Comparison of ENCODE assay signal across 8 cellular contexts in genomic region chr5:33299621-33300208, GRCh38.
DNase-seq lines count a peak whose midpoint lies in the region; ATAC-seq and TF ChIP-seq lines count a peak whose summit lies in the region.

No MANE protein-coding gene starts in this region.

- H3K27ac Mint-ChIP-seq in stimulated activated effector memory CD8-positive, alpha-beta T cell treated with anti-CD3 and anti-CD28 coated beads, Interleukin-12 subunit alpha, Interleukin-12 subunit beta, amount 100 ng/mL, for 72 hours: no peak overlapping the region
- H3K27ac Mint-ChIP-seq in T-cell: no peak overlapping the region

- H3K9me3 ChIP-seq in WERI-Rb-1 (ENCODE audit: severe bottlenecking) (no peaks in the 10 kb centered on the region), right cardiac atrium (ENCODE audit: control insufficient read depth, low read length) (peaks cover 2% of the 10 kb centered on the region)

- no peaks in the 10 kb centered on the region for H3K27me3 Mint-ChIP-seq in T-cell

- CTCF ChIA-PET in T-cell (lab: Charles Lee): no interaction called here

- no peaks in the 10 kb centered on the region for H3K4me1 ChIP-seq in right cardiac atrium (ENCODE audit: control insufficient read depth, insufficient read depth, low read length)

- H3K9me3 Mint-ChIP-seq in stimulated activated effector memory CD8-positive, alpha-beta T cell treated with anti-CD3 and anti-CD28 coated beads, Interleukin-12 subunit alpha, Interleukin-12 subunit beta, amount 100 ng/mL, for 72 hours: no peaks in the 10 kb centered on the region
- H3K9me3 Mint-ChIP-seq in T-cell: no peaks in the 10 kb centered on the region

- H3K4me1 Mint-ChIP-seq in stimulated activated effector memory CD8-positive, alpha-beta T cell treated with anti-CD3 and anti-CD28 coated beads, Interleukin-12 subunit alpha, Interleukin-12 subunit beta, amount 100 ng/mL, for 72 hours: peaks cover 6% of the 10 kb centered on the region
- peaks cover 0 to 6% (median 2%) of the 10 kb centered on the region in 3 donors for H3K4me1 Mint-ChIP-seq in T-cell

- H3K27ac ChIP-seq in WERI-Rb-1 (no peak overlapping the region), right cardiac atrium (ENCODE audit: low read length) (no peak overlapping the region)

- ATAC-seq in GM21515 (IDR thresholded peaks at IDR 0.05; ENCODE audit: unreplicated experiment) (peak; percentile 37), right cardiac atrium (peak; percentile 85 to 86), T-cell (replicated peaks in 1 of 4) (no peak)
- ATAC-seq in stimulated activated effector memory CD8-positive, alpha-beta T cell treated with anti-CD3 and anti-CD28 coated beads, Interleukin-12 subunit alpha, Interleukin-12 subunit beta, amount 100 ng/mL, for 72 hours: peak; percentile 26

- no peak overlapping the region for H3K4me3 ChIP-seq in WERI-Rb-1 (ENCODE audit: low read depth, low read length)
- no peak overlapping the region for H3K4me3 ChIP-seq in right cardiac atrium (ENCODE audit: low read length)

- POLR2A ChIA-PET in T-cell (lab: Charles Lee): no interaction called here

- TF ChIP-seq CTCF in WERI-Rb-1 (IDR thresholded peaks at IDR 0.05; ENCODE audit: low read depth, low read length): peak; percentile 37; the same call in 1 of the 2 replicates

- WGBS in right cardiac atrium: 12% methylated on average over 5 of the region's 5 CpGs

- intact Hi-C loops in right cardiac atrium (cut with DNase I): no loop called here

- H3K36me3 ChIP-seq in WERI-Rb-1: no peaks in the 10 kb centered on the region

- peak; percentile 22 for DNase-seq in GDM1 (lab: John Stamatoyannopoulos, UW)
- DNase-seq in HuH-7 (ENCODE audit: low spot score): peak; percentile 12
- DNase-seq in WERI-Rb-1: no peak
- no peak for DNase-seq in right cardiac atrium
- no peak for DNase-seq in stimulated activated effector memory CD8-positive, alpha-beta T cell treated with anti-CD3 and anti-CD28 coated beads, Interleukin-12 subunit alpha, Interleukin-12 subunit beta, amount 100 ng/mL, for 72 hours (ENCODE audit: low spot score in 2 of 2)
- DNase-seq in NCI-H2227 treated with DMSO at 0.1 percent for 48 hours (lab: John Stamatoyannopoulos, UW): no peak
- DNase-seq in T-cell: no peak

- H3K27me3 ChIP-seq in WERI-Rb-1 (ENCODE audit: insufficient read depth, low read depth, severe bottlenecking) (peaks cover 71% of the 10 kb centered on the region), right cardiac atrium (ENCODE audit: control insufficient read depth, insufficient read depth) (no peaks in the 10 kb centered on the region)

- H3K4me3 Mint-ChIP-seq in stimulated activated effector memory CD8-positive, alpha-beta T cell treated with anti-CD3 and anti-CD28 coated beads, Interleukin-12 subunit alpha, Interleukin-12 subunit beta, amount 100 ng/mL, for 72 hours: no peak overlapping the region
- no peak overlapping the region for H3K4me3 Mint-ChIP-seq in T-cell

- no peaks in the 10 kb centered on the region for H3K36me3 Mint-ChIP-seq in stimulated activated effector memory CD8-positive, alpha-beta T cell treated with anti-CD3 and anti-CD28 coated beads, Interleukin-12 subunit alpha, Interleukin-12 subunit beta, amount 100 ng/mL, for 72 hours
- no peaks in the 10 kb centered on the region for H3K36me3 Mint-ChIP-seq in T-cell

Comparison
In these comparisons a context has a peak if more than half of its experiments do, and no peak if none do; other contexts are left out.
1. DNase-seq: peak in GDM1 (single experiment) and HuH-7 (single experiment); none in WERI-Rb-1 (single experiment), right cardiac atrium (0 of 3), stimulated activated effector memory CD8-positive, alpha-beta T cell treated with anti-CD3 and anti-CD28 coated beads, Interleukin-12 subunit alpha, Interleukin-12 subunit beta, amount 100 ng/mL, for 72 hours (0 of 2), NCI-H2227 treated with DMSO at 0.1 percent for 48 hours (single experiment) and T-cell (0 of 34).
2. ATAC-seq: peak in GM21515 (single experiment), right cardiac atrium (2 of 2) and stimulated activated effector memory CD8-positive, alpha-beta T cell treated with anti-CD3 and anti-CD28 coated beads, Interleukin-12 subunit alpha, Interleukin-12 subunit beta, amount 100 ng/mL, for 72 hours (single experiment); none in T-cell (0 of 4).